ENCODE assay signal across 8 cellular contexts in the genomic region with DNA sequence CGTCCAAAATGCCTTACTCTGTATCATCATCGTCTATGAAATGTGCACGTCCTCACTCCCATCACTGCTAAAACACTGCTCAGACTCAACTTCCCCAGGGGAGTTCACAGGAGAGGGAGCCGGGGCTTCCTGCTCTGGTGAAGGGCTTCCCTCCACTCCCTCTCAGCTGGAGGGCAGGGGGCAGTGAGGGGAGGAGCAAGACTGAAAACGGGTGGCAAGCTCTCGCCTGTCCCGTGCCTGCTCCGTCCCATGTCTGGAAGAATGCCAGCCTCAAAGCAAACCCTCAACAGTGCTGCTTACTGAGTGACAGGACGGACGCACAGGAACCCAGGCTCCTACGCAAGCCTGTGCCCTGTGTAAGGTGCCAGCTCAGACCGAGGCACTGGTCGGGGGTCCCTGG. TPM values are rescaled to one million over a fixed set of nuclear protein-coding genes. Genes with fewer than 3 reads are reported as not detected.
DNase-seq lines count a peak whose midpoint lies in the region; ATAC-seq and TF ChIP-seq lines count a peak whose summit lies in the region.

No MANE protein-coding gene starts in this region.

- no peaks in the 10 kb centered on the region for H3K36me3 ChIP-seq in thoracic aorta

- no peak overlapping the region for H3K27ac ChIP-seq in thoracic aorta

- DNase-seq in activated T-cell treated with anti-CD3 and anti-CD28 coated beads, Interleukin-2, amount 50 U/mL, for 72 hours = no peak
- no peak for DNase-seq in activated T-cell treated with anti-CD3 and anti-CD28 coated beads, Interleukin-2, amount 50 U/mL, for 48 hours
- DNase-seq in activated CD4-positive, alpha-beta memory T cell treated with anti-CD3 and anti-CD28 coated beads for 36 hours = peak; percentile 19
- DNase-seq in left lobe of liver (ENCODE audit: low spot score) (no peak), thoracic aorta (ENCODE audit: low spot score) (no peak), SIG-M5 treated with dmso at 0.1 percent for 504 hours (lab: John Stamatoyannopoulos, UW; ENCODE audit: unreplicated experiment) (no peak), NCI-H82 treated with DMSO at 0.1 percent for 48 hours (lab: John Stamatoyannopoulos, UW; ENCODE audit: unreplicated experiment) (no peak)

- H3K9me3 ChIP-seq in thoracic aorta = no peaks in the 10 kb centered on the region

- no peaks in the 10 kb centered on the region for H3K27me3 Mint-ChIP-seq in activated T-cell treated with anti-CD3 and anti-CD28 coated beads, Interleukin-2, amount 50 U/mL, for 72 hours (ENCODE audit: low read depth)
- H3K27me3 Mint-ChIP-seq in activated CD4-positive, alpha-beta memory T cell treated with anti-CD3 and anti-CD28 coated beads for 36 hours = no peaks in the 10 kb centered on the region

- intact Hi-C loops in activated CD4-positive, alpha-beta memory T cell treated with anti-CD3 and anti-CD28 coated beads for 36 hours (cut with micrococcal nuclease) = loop anchor here (2.0 kb wide), 1 partner anchor 17 kb away; no protein-coding TSS in a partner anchor

- no peaks in the 10 kb centered on the region for H3K9me3 Mint-ChIP-seq in activated T-cell treated with anti-CD3 and anti-CD28 coated beads, Interleukin-2, amount 50 U/mL, for 72 hours
- H3K9me3 Mint-ChIP-seq in activated CD4-positive, alpha-beta memory T cell treated with anti-CD3 and anti-CD28 coated beads for 36 hours = no peaks in the 10 kb centered on the region

- peaks cover 3 to 19% of the 10 kb centered on the region in 2 donors for H3K4me1 ChIP-seq in thoracic aorta (ENCODE audit: control insufficient read depth in 1 of 2, low read depth in 2 of 2)

- peak overlapping the region; percentile 69 for H3K27ac Mint-ChIP-seq in activated T-cell treated with anti-CD3 and anti-CD28 coated beads, Interleukin-2, amount 50 U/mL, for 72 hours
- H3K27ac Mint-ChIP-seq in activated CD4-positive, alpha-beta memory T cell treated with anti-CD3 and anti-CD28 coated beads for 36 hours = peak overlapping the region; percentile 65

- ATAC-seq in activated T-cell treated with anti-CD3 and anti-CD28 coated beads, Interleukin-2, amount 50 U/mL, for 72 hours (replicated peaks in 1 of 2) = peak; percentile 39 to 51
- peak; percentile 58 for ATAC-seq in left lobe of liver
- no peak for ATAC-seq in thoracic aorta (ENCODE audit: insufficient number of reproducible peaks, low FRiP score, low read depth)
- ATAC-seq in GM21526 (IDR thresholded peaks at IDR 0.05; ENCODE audit: low FRiP score, unreplicated experiment) = no peak

- no peak for TF ChIP-seq CTCF in thoracic aorta (IDR thresholded peaks at IDR 0.05)

- CTCF ChIA-PET in activated CD4-positive, alpha-beta memory T cell treated with anti-CD3 and anti-CD28 coated beads for 36 hours (lab: Charles Lee) = interaction anchor here (1.3 to 1.9 kb wide), 4 partner anchors 12 to 69 kb away, joined by 4 to 7 read pairs (median 6); a partner anchor contains a TSS

- POLR2A ChIA-PET in activated CD4-positive, alpha-beta memory T cell treated with anti-CD3 and anti-CD28 coated beads for 36 hours (lab: Charles Lee) = interaction anchor here (0.6 to 1.3 kb wide), 4 partner anchors 13 to 60 kb away, joined by 3 to 6 read pairs (median 4); a partner anchor contains a TSS

- H3K27me3 ChIP-seq in thoracic aorta (replicated peaks; ENCODE audit: insufficient read depth) = no peaks in the 10 kb centered on the region

- peak overlapping the region; percentile 80 to 86 for H3K4me3 Mint-ChIP-seq in activated T-cell treated with anti-CD3 and anti-CD28 coated beads, Interleukin-2, amount 50 U/mL, for 72 hours
- peak overlapping the region; percentile 51 for H3K4me3 Mint-ChIP-seq in activated CD4-positive, alpha-beta memory T cell treated with anti-CD3 and anti-CD28 coated beads for 36 hours

- H3K4me3 ChIP-seq in thoracic aorta = peak overlapping the region; percentile 57

- peaks cover 17% of the 10 kb centered on the region for H3K4me1 Mint-ChIP-seq in activated T-cell treated with anti-CD3 and anti-CD28 coated beads, Interleukin-2, amount 50 U/mL, for 72 hours (ENCODE audit: low read depth)
- peaks cover 31% of the 10 kb centered on the region for H3K4me1 Mint-ChIP-seq in activated CD4-positive, alpha-beta memory T cell treated with anti-CD3 and anti-CD28 coated beads for 36 hours (ENCODE audit: low read depth)

- H3K36me3 Mint-ChIP-seq in activated T-cell treated with anti-CD3 and anti-CD28 coated beads, Interleukin-2, amount 50 U/mL, for 72 hours (ENCODE audit: insufficient read depth in 2 of 2) = no peaks in the 10 kb centered on the region
- no peaks in the 10 kb centered on the region for H3K36me3 Mint-ChIP-seq in activated CD4-positive, alpha-beta memory T cell treated with anti-CD3 and anti-CD28 coated beads for 36 hours

RNA-seq across cellular contexts. Expression of a gene that starts 25.1 kb away (rescaled TPM):
- total RNA-seq in activated T-cell treated with anti-CD3 and anti-CD28 coated beads, Interleukin-2, amount 50 U/mL, for 72 hours = 10 to 100 TPM; 23.2 to 28.4 TPM
- total RNA-seq in activated CD4-positive, alpha-beta memory T cell treated with anti-CD3 and anti-CD28 coated beads for 36 hours = 10 to 100 TPM; 23.5 to 25.6 TPM
- total RNA-seq in left lobe of liver (43.4 TPM), thoracic aorta (10 to 100 TPM; 38.3 to 78.5 TPM)

Comparison
In these comparisons a context has a peak if more than half of its experiments do, and no peak if none do; other contexts are left out.
1. ATAC-seq: peak in activated T-cell treated with anti-CD3 and anti-CD28 coated beads, Interleukin-2, amount 50 U/mL, for 72 hours (2 of 2) and left lobe of liver (single experiment); none in thoracic aorta (single experiment) and GM21526 (single experiment).